Comparison of ENCODE assay signal across 24 cellular contexts in genomic region chr21:35338881-35339632, GRCh38.
"Had no signal": no experiment of that assay in that cellular context is flagged by ENCODE, and none has a peak within 500 bp of the region (broad histone marks: within the 10 kb centered on the region; RNA-seq: fewer than 3 reads in every experiment).

No MANE protein-coding gene starts in this region.

- ATAC-seq: heart right ventricle; left cardiac atrium; left lung; mucosa of descending colon; natural killer cell treated with Interleukin-12 subunit alpha and Interleukin-12 subunit beta and Interleukin-15 and Interleukin-18, amount 100 ng/mL, for 72 hours; pancreas; right lobe of liver had no signal

- H3K27ac Mint-ChIP-seq: mesothelial cell of epicardium, naive B cell had no signal

- H3K4me1 Mint-ChIP-seq: neural crest cell had no signal

- H3K36me3 Mint-ChIP-seq: mesothelial cell of epicardium, naive B cell had no signal

- H3K4me3 Mint-ChIP-seq: mesothelial cell of epicardium; naive B cell; natural killer cell treated with Interleukin-12 subunit alpha and Interleukin-12 subunit beta and Interleukin-15 and Interleukin-18, amount 100 ng/mL, for 72 hours; neural crest cell had no signal

- DNase-seq: dermis blood vessel endothelial cell; effector memory CD4-positive, alpha-beta T cell; esophagus squamous epithelium; foreskin melanocyte; glutamatergic neuron; heart right ventricle; hippocampal formation; left cardiac atrium; left lung; mesenchymal stem cell; mucosa of descending colon; naive B cell; pancreas; right lobe of liver; small intestine; stimulated activated CD4-positive, alpha-beta T cell treated with anti-CD3 and anti-CD28 coated beads, Interleukin-15, amount 100 ng/mL, for 24 hours; stimulated activated CD4-positive, alpha-beta T cell treated with anti-CD3 and anti-CD28 coated beads, Interleukin-2, amount 100 ng/mL, for 48 hours; stimulated activated naive CD4-positive, alpha-beta T cell; stomach; thyroid gland; trophoblast cell had no signal
